Comparison of ENCODE assay signal across 9 cellular contexts in the genomic region with DNA sequence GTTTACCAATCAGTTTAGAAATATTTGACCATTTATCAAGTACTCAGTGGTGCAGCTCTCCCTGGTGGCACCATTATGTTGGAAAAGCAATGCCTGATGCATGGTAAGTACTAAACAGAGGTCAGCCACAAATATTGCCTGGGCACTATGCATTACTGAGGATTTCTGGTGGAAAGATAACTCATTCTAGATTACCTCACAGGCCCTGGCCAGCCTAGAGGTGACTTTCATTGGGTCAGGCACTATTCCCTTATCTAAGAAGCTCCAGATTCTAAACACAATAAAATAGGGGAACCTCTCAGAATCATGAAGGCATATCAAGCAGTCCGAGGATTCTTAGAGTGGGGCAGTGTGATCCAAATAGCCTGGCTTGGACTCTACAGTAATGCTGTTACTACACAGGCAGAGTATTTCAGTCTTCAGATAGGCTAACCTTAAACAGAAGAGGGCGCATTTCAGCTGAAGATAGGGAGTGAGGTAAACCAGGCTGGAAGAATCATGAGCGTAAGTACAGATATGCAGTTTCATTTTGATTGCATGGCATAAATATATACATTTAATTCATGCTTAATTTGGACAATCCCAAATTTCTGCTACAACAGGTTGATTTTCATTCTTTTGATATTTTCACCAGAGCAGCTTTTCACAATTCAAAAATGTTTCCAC. TPM values are rescaled to one million over a fixed set of nuclear protein-coding genes. Genes with fewer than 3 reads are reported as not detected.
DNase-seq lines count a peak whose midpoint lies in the region; ATAC-seq and TF ChIP-seq lines count a peak whose summit lies in the region.
"Had no signal": no experiment of that assay in that cellular context is flagged by ENCODE, and none has a peak within 500 bp of the region (broad histone marks: within the 10 kb centered on the region; RNA-seq: fewer than 3 reads in every experiment).

No MANE protein-coding gene starts in this region.

- no peak overlapping the region for H3K4me2 ChIP-seq in PC-9

- H3K9me2 ChIP-seq in PC-9 (ENCODE audit: insufficient read depth) = 0 out of 2 replicates have a peak, but pooled peaks cover 3% of the 10 kb centered on the region

- no peaks in the 10 kb centered on the region for H3K27me3 Mint-ChIP-seq in stimulated activated naive CD8-positive, alpha-beta T cell treated with anti-CD3 and anti-CD28 coated beads, Interleukin-15, amount 100 ng/mL, for 72 hours

- H3K27ac ChIP-seq in PC-9 (no peak overlapping the region), thyroid gland (no peak overlapping the region)

- H3K36me3 ChIP-seq in PC-9 (ENCODE audit: low read depth) (no peaks in the 10 kb centered on the region), thyroid gland (no peaks in the 10 kb centered on the region)

- intact Hi-C loops in PC-9 (cut with micrococcal nuclease; ENCODE audit: unreplicated experiment) = loop anchor here (1.0 to 2.0 kb wide), 2 partner anchors 457 to 495 kb away; no protein-coding TSS in a partner anchor
- intact Hi-C loops in thyroid gland (cut with DNase I) = no loop called here

- no peak overlapping the region for H3K4me3 Mint-ChIP-seq in stimulated activated naive CD8-positive, alpha-beta T cell treated with anti-CD3 and anti-CD28 coated beads, Interleukin-15, amount 100 ng/mL, for 72 hours
- H3K4me3 Mint-ChIP-seq: activated T-cell treated with anti-CD3 and anti-CD28 coated beads, Interleukin-2, amount 50 U/mL, for 72 hours had no signal

- no peaks in the 10 kb centered on the region for H3F3A ChIP-seq in PC-9 (ENCODE audit: insufficient read depth, low read depth)

- H3K9me3 ChIP-seq in PC-9 (ENCODE audit: insufficient read depth, low read depth) (no peaks in the 10 kb centered on the region), thyroid gland (no peaks in the 10 kb centered on the region)

- DNase-seq in GDM1 (lab: John Stamatoyannopoulos, UW) (peak; percentile 20), PC-9 (no peak), fibroblast of peridontal ligament (ENCODE audit: extremely low read depth) (peak; percentile 66), superior temporal gyrus (ENCODE audit: extremely low spot score) (peak; percentile 65), thyroid gland (no peak)
- no peak for DNase-seq in stimulated activated naive CD8-positive, alpha-beta T cell treated with anti-CD3 and anti-CD28 coated beads, Interleukin-15, amount 100 ng/mL, for 72 hours
- DNase-seq: activated T-cell treated with anti-CD3 and anti-CD28 coated beads, Interleukin-2, amount 50 U/mL, for 72 hours had no signal

- WGBS in thyroid gland, 2 donors = 69 to 70% methylated on average over 3 of the region's 3 CpGs

- no peak for TF ChIP-seq POLR2A in thyroid gland (IDR thresholded peaks at IDR 0.05)

- H3K27ac Mint-ChIP-seq in stimulated activated naive CD8-positive, alpha-beta T cell treated with anti-CD3 and anti-CD28 coated beads, Interleukin-15, amount 100 ng/mL, for 72 hours = no peak overlapping the region
- H3K27ac Mint-ChIP-seq: activated T-cell treated with anti-CD3 and anti-CD28 coated beads, Interleukin-2, amount 50 U/mL, for 72 hours had no signal

- H3K4me3 ChIP-seq in PC-9 (no peak overlapping the region), thyroid gland (replicated peaks in 1 of 3) (no peak overlapping the region)

- TF ChIP-seq CTCF in PC-9 (conservative IDR thresholded peaks at IDR 0.05) (peak; percentile 53), thyroid gland (IDR thresholded peaks at IDR 0.05) (peak in 1 of 6 experiments; percentile 9)

- CTCF ChIA-PET in PC-9 (lab: Charles Lee) = no interaction called here

- no peaks in the 10 kb centered on the region for H3K79me2 ChIP-seq in PC-9 (ENCODE audit: low read depth)

- no peaks in the 10 kb centered on the region for H3K4me1 ChIP-seq in PC-9 (replicated peaks; ENCODE audit: insufficient read depth)
- no peaks in the 10 kb centered on the region for H3K4me1 ChIP-seq in thyroid gland

- H3K4me1 Mint-ChIP-seq in stimulated activated naive CD8-positive, alpha-beta T cell treated with anti-CD3 and anti-CD28 coated beads, Interleukin-15, amount 100 ng/mL, for 72 hours = no peaks in the 10 kb centered on the region

- no peaks in the 10 kb centered on the region for H4K20me1 ChIP-seq in PC-9 (ENCODE audit: insufficient read depth)

- BruUV-seq in PC-9 (replicated peaks; lab: Mats Ljungman, UMichigan) = no TSS peak

- H3K9me3 Mint-ChIP-seq in stimulated activated naive CD8-positive, alpha-beta T cell treated with anti-CD3 and anti-CD28 coated beads, Interleukin-15, amount 100 ng/mL, for 72 hours = no peaks in the 10 kb centered on the region
- H3K9me3 Mint-ChIP-seq: activated T-cell treated with anti-CD3 and anti-CD28 coated beads, Interleukin-2, amount 50 U/mL, for 72 hours had no signal

- no peak overlapping the region for H2AFZ ChIP-seq in PC-9

- POLR2A ChIA-PET in PC-9 (lab: Charles Lee; ENCODE audit: unreplicated experiment) = no interaction called here

- no peaks in the 10 kb centered on the region for H3K27me3 ChIP-seq in PC-9 (ENCODE audit: insufficient read depth, low read depth)
- no peaks in the 10 kb centered on the region for H3K27me3 ChIP-seq in thyroid gland

- ATAC-seq in GM21360 (IDR thresholded peaks at IDR 0.05; ENCODE audit: unreplicated experiment) (peak; percentile 94), HG03469 (IDR thresholded peaks at IDR 0.05; ENCODE audit: unreplicated experiment) (peak; percentile 92)
- no peak for ATAC-seq in stimulated activated naive CD8-positive, alpha-beta T cell treated with anti-CD3 and anti-CD28 coated beads, Interleukin-15, amount 100 ng/mL, for 72 hours

RNA-seq across cellular contexts. Expression of gene LGSN, which starts 12.1 kb away (rescaled TPM):
- total RNA-seq in PC-9 (2021) (not detected in 2 replicates), thyroid gland (not detected)

Comparison
In these comparisons a context has a peak if more than half of its experiments do, and no peak if none do; other contexts are left out.
1. DNase-seq: peak in GDM1 (single experiment), fibroblast of peridontal ligament (single experiment) and superior temporal gyrus (single experiment); none in PC-9 (0 of 2), thyroid gland (0 of 2) and stimulated activated naive CD8-positive, alpha-beta T cell treated with anti-CD3 and anti-CD28 coated beads, Interleukin-15, amount 100 ng/mL, for 72 hours (0 of 2).